ENCODE assay signal across 15 cellular contexts in the genomic region with DNA sequence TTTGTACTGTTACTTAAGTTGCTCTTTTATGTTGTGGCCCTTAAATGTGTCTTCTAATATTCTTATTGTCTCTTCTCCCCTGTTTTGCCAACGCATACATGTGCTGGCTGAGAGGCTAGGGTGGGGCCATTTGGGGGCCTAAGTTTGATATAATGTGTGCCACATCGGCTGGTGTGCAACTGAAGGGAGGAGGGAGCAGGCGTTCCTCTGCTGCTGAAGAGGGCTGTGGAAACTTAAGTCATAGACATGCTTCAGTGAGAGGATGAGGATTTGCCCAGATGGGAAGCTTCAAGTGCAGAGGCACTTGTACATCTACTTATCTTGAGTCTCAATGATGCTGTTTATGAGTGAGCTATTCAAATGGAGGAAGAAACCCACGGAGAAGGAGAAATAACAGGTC.
DNase-seq lines count a peak whose midpoint lies in the region; ATAC-seq and TF ChIP-seq lines count a peak whose summit lies in the region.
"Had no signal": no experiment of that assay in that cellular context is flagged by ENCODE, and none has a peak within 500 bp of the region (broad histone marks: within the 10 kb centered on the region; RNA-seq: fewer than 3 reads in every experiment).

No MANE protein-coding gene starts in this region.

- H3K27ac ChIP-seq in thoracic aorta, result peak overlapping the region; percentile 59 to 76
- no peak overlapping the region for H3K27ac ChIP-seq in ascending aorta
- H3K27ac ChIP-seq: A549 had no signal

- H3K27me3 Mint-ChIP-seq in activated CD4-positive, alpha-beta T cell treated with anti-CD3 and anti-CD28 coated beads, Interleukin-2, amount 10 ng/mL, durations not matched to agents 7 days and 5 days, result peaks cover 4% of the 10 kb centered on the region

- no peak for ATAC-seq in thoracic aorta (ENCODE audit: insufficient number of reproducible peaks, low FRiP score, low read depth)
- ATAC-seq: A549; CD8-positive, alpha-beta T cell; GM12878; GM23338 had no signal

- peaks cover 14 to 45% of the 10 kb centered on the region in 2 donors for H3K4me1 ChIP-seq in thoracic aorta (ENCODE audit: control insufficient read depth in 1 of 2, low read depth in 2 of 2)
- peaks cover 5 to 7% of the 10 kb centered on the region in 2 donors for H3K4me1 ChIP-seq in ascending aorta

- intact Hi-C loops in ascending aorta (cut with DNase I), result loop anchor here (5.0 to 10.0 kb wide), 5 partner anchors 277 to 1564 kb away; a partner anchor contains a TSS

- DNase-seq in DMS79 (lab: John Stamatoyannopoulos, UW), result peak; percentile 98
- peak; percentile 78 for DNase-seq in NCI-H187 treated with DMSO at 0.1 percent for 48 hours (lab: John Stamatoyannopoulos, UW)
- peak; percentile 58 for DNase-seq in NCI-H82 (lab: John Stamatoyannopoulos, UW)
- no peak for DNase-seq in thoracic aorta (ENCODE audit: low spot score)
- no peak for DNase-seq in midbrain (lab: John Stamatoyannopoulos, UW)
- DNase-seq in ascending aorta (ENCODE audit: low spot score in 2 of 2), result no peak
- DNase-seq in activated CD4-positive, alpha-beta T cell treated with anti-CD3 and anti-CD28 coated beads, Interleukin-2, amount 10 ng/mL, durations not matched to agents 7 days and 5 days, result no peak
- DNase-seq: CD8-positive, alpha-beta T cell; COR-L47; DMS153; H7 had no signal

- no peaks in the 10 kb centered on the region for H3K9me3 Mint-ChIP-seq in activated CD4-positive, alpha-beta T cell treated with anti-CD3 and anti-CD28 coated beads, Interleukin-2, amount 10 ng/mL, durations not matched to agents 7 days and 5 days
- H3K9me3 Mint-ChIP-seq: CD14-positive monocyte; CD8-positive, alpha-beta T cell; GM23338 had no signal

- no peaks in the 10 kb centered on the region for H3K4me1 Mint-ChIP-seq in activated CD4-positive, alpha-beta T cell treated with anti-CD3 and anti-CD28 coated beads, Interleukin-2, amount 10 ng/mL, durations not matched to agents 7 days and 5 days
- H3K4me1 Mint-ChIP-seq: GM23338 had no signal

- H3K4me3 ChIP-seq in thoracic aorta (no peak overlapping the region), ascending aorta (no peak overlapping the region)
- H3K4me3 ChIP-seq: A549, GM12878, GM23338 had no signal

- H3K9me3 ChIP-seq in thoracic aorta (no peaks in the 10 kb centered on the region), ascending aorta (no peaks in the 10 kb centered on the region)

- H3K36me3 ChIP-seq in thoracic aorta, result no peaks in the 10 kb centered on the region
- H3K36me3 ChIP-seq in ascending aorta, result no peaks in the 10 kb centered on the region

- H3K27me3 ChIP-seq in thoracic aorta (replicated peaks; ENCODE audit: insufficient read depth) (no peaks in the 10 kb centered on the region), ascending aorta (no peaks in the 10 kb centered on the region)

- TF ChIP-seq CTCF in thoracic aorta (IDR thresholded peaks at IDR 0.05) (no peak), ascending aorta (IDR thresholded peaks at IDR 0.05) (no peak)

- H3K36me3 Mint-ChIP-seq in activated CD4-positive, alpha-beta T cell treated with anti-CD3 and anti-CD28 coated beads, Interleukin-2, amount 10 ng/mL, durations not matched to agents 7 days and 5 days (ENCODE audit: low read depth), result no peaks in the 10 kb centered on the region
- H3K36me3 Mint-ChIP-seq: CD14-positive monocyte; CD8-positive, alpha-beta T cell had no signal

- POLR2A ChIA-PET in activated CD4-positive, alpha-beta T cell treated with anti-CD3 and anti-CD28 coated beads, Interleukin-2, amount 10 ng/mL, durations not matched to agents 7 days and 5 days (lab: Charles Lee), result no interaction called here

- H3K4me3 Mint-ChIP-seq in activated CD4-positive, alpha-beta T cell treated with anti-CD3 and anti-CD28 coated beads, Interleukin-2, amount 10 ng/mL, durations not matched to agents 7 days and 5 days, result no peak overlapping the region
- H3K4me3 Mint-ChIP-seq: CD14-positive monocyte; CD8-positive, alpha-beta T cell; GM23338 had no signal

- CTCF ChIA-PET in activated CD4-positive, alpha-beta T cell treated with anti-CD3 and anti-CD28 coated beads, Interleukin-2, amount 10 ng/mL, durations not matched to agents 7 days and 5 days (lab: Charles Lee), result no interaction called here

- H3K27ac Mint-ChIP-seq in activated CD4-positive, alpha-beta T cell treated with anti-CD3 and anti-CD28 coated beads, Interleukin-2, amount 10 ng/mL, durations not matched to agents 7 days and 5 days, result no peak overlapping the region
- H3K27ac Mint-ChIP-seq: CD14-positive monocyte; CD8-positive, alpha-beta T cell; GM23338 had no signal

Comparison
In these comparisons a context has a peak if more than half of its experiments do, and no peak if none do; other contexts are left out.
1. DNase-seq: peak in DMS79 (single experiment), NCI-H187 treated with DMSO at 0.1 percent for 48 hours (single experiment) and NCI-H82 (single experiment); none in thoracic aorta (single experiment), midbrain (single experiment), ascending aorta (0 of 2) and activated CD4-positive, alpha-beta T cell treated with anti-CD3 and anti-CD28 coated beads, Interleukin-2, amount 10 ng/mL, durations not matched to agents 7 days and 5 days (single experiment).
2. H3K27ac ChIP-seq: peak in thoracic aorta (2 of 2); none in ascending aorta (0 of 2).